In the genomic region with DNA sequence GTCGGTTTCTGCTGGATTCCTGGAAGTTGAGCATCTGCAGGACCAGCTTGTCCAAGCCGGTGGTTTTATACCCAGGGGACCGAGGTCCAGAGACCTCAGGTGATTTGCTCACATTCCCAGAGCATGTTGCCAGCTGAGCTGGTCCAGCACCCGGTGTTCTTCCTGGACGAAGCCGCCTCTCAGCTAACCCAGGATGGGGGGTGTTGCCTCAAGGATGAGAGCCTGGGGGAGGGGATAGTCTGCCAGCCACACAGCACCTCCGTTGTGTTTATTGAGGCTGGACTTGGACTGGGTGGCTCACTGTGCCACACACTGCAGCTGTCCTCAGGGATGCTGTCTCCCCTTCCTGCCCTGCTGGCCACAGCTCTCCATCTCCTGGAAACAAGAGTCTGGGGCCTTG, we compare ENCODE assay signal across 1 cellular context.
TF ChIP-seq lines count a peak whose summit lies in the region.

No MANE protein-coding gene starts in this region.

TF ChIP-seq in H1, 55 proteins besides CTCF, POLR2A, EP300 and RAD21:
- TF ChIP-seq SIRT6 (IDR thresholded peaks at IDR 0.05; ENCODE audit: low read length) (no peak), MAFK (IDR thresholded peaks at IDR 0.05; ENCODE audit: low read depth, low read length) (no peak), POLR2AphosphoS5 (IDR thresholded peaks at IDR 0.05; ENCODE audit: low read depth, low read length) (no peak), POU5F1 (IDR thresholded peaks at IDR 0.05; ENCODE audit: low read depth, low read length) (no peak), SRF (IDR thresholded peaks at IDR 0.05; ENCODE audit: low read depth, low read length) (no peak), TEAD4 (IDR thresholded peaks at IDR 0.05; ENCODE audit: low read depth, low read length) (no peak), TCF12 (IDR thresholded peaks at IDR 0.05; ENCODE audit: low read depth, low read length) (no peak), EGR1 (IDR thresholded peaks at IDR 0.05; ENCODE audit: borderline replicate concordance, low read depth, low read length) (no peak), RFX5 (IDR thresholded peaks at IDR 0.05; ENCODE audit: borderline replicate concordance, low read depth, low read length) (no peak), BRCA1 (IDR thresholded peaks at IDR 0.05; ENCODE audit: low read depth, low read length) (no peak), SIN3A (conservative IDR thresholded peaks at IDR 0.05 in 1 of 2, IDR thresholded peaks at IDR 0.05 in 1 of 2; ENCODE audit: low read depth in 1 of 2, low read length in 2 of 2) (no peak), GABPA (IDR thresholded peaks at IDR 0.05; ENCODE audit: borderline replicate concordance, insufficient read depth, low read length) (no peak), ASH2L (IDR thresholded peaks at IDR 0.05; ENCODE audit: low read length) (no peak)
- TF ChIP-seq, protein P1, sequence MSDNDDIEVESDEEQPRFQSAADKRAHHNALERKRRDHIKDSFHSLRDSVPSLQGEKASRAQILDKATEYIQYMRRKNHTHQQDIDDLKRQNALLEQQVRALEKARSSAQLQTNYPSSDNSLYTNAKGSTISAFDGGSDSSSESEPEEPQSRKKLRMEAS (IDR thresholded peaks at IDR 0.05): no peak
TF ChIP-seq in H1: peak in this region for 0.
